Comparison of ENCODE assay signal across 11 cellular contexts in the genomic region with DNA sequence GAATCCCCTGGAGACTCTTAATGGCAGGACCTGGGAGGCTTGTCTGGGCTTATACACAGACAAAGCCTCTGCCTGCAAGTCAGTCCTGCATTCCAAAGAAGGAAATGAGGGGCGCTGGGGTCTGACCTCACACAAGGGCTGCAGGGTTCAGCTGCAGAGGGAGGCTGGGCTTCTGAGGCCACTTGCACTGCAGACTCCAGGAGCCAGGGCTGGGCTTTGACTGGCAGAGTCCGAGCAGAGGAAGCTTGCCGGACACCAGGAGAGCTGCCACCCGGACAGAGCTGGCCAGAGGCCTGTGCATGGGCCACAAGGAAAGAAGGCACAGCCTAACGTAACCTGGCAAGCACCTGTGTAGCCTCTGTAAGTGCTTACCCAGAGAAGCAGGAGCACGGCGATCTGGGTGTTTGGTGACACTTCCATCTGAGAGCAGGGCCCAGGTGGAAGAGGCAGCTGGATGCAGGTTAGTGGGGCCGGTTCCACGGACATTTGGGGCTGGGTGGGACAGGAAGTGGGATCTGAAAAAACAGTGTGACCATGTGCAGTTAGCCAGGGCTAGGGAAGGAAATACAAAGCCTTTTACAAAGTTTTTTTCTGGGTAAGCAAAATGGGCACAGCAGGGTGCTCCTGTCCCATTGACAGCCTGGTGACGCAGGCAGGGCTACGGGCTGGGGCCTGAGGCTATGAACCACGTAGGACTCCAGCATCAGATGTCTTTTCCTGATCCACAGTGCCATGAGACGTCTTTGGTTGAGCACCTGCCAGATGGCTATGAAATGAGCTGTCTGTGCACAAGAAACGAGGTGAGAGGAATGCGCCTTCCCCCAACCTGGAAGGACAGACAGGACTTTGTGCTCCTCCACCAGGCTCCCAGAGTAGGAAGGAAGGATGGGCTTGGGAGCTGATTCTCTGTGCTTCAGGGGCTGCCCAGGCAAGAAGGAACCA. TPM values are rescaled to one million over a fixed set of nuclear protein-coding genes. Genes with fewer than 3 reads are reported as not detected.
DNase-seq lines count a peak whose midpoint lies in the region; ATAC-seq and TF ChIP-seq lines count a peak whose summit lies in the region.
"Had no signal": no experiment of that assay in that cellular context is flagged by ENCODE, and none has a peak within 500 bp of the region (broad histone marks: within the 10 kb centered on the region; RNA-seq: fewer than 3 reads in every experiment).

No MANE protein-coding gene starts in this region.

- no peaks in the 10 kb centered on the region for H3K27me3 Mint-ChIP-seq in MCF 10A (ENCODE audit: insufficient read depth, unreplicated experiment)
- H3K27me3 Mint-ChIP-seq in nephron (ENCODE audit: low read depth) = peaks cover 10% of the 10 kb centered on the region

- intact Hi-C loops in MCF 10A (cut with micrococcal nuclease) = loop anchor here (5.0 kb wide), 2 partner anchors 38 to 148 kb away; a partner anchor contains a TSS

- BruUV-seq in MCF 10A (replicated peaks; lab: Mats Ljungman, UMichigan) = no TSS peak

- POLR2A ChIA-PET in MCF 10A (lab: Yijun Ruan, JAX) = interaction anchor here (0.7 to 7.5 kb wide), 13 partner anchors 10 to 531 kb away, joined by 3 to 97 read pairs (median 5); a partner anchor contains a TSS

- no peak for TF ChIP-seq POLR2A in NB4 (IDR thresholded peaks at IDR 0.05; ENCODE audit: extremely low read depth, insufficient read length)

- ATAC-seq in GM18870 (IDR thresholded peaks at IDR 0.05; ENCODE audit: unreplicated experiment) (no peak), HG03432 (IDR thresholded peaks at IDR 0.05; ENCODE audit: unreplicated experiment) (no peak)
- ATAC-seq: SK-N-SH treated with all-trans-retinoic acid at 6 μM for 48 hours had no signal

- no peaks in the 10 kb centered on the region for H3K36me3 Mint-ChIP-seq in MCF 10A (ENCODE audit: insufficient read depth, unreplicated experiment)
- no peaks in the 10 kb centered on the region for H3K36me3 Mint-ChIP-seq in nephron (ENCODE audit: low read depth)
- H3K36me3 Mint-ChIP-seq: mesothelial cell of epicardium had no signal

- TF ChIP-seq CTCF in NB4 (IDR thresholded peaks at IDR 0.05; ENCODE audit: low read depth, low read length) (no peak), MCF 10A (IDR thresholded peaks at IDR 0.05; ENCODE audit: unreplicated experiment) (no peak), nephron (IDR thresholded peaks at IDR 0.05; ENCODE audit: unreplicated experiment in 3 of 3) (no peak)

- no peak overlapping the region for H3K4me3 ChIP-seq in NB4 (ENCODE audit: low read depth, low read length)

- CTCF ChIA-PET in MCF 10A (lab: Yijun Ruan, JAX) = interaction anchor here (0.7 to 8.0 kb wide), 12 partner anchors 8 to 658 kb away, joined by 3 to 78 read pairs (median 4); no protein-coding TSS in a partner anchor

- DNase-seq in D341Med (ENCODE audit: low spot score) (peak; percentile 67), NB4 (ENCODE audit: low read depth) (peak; percentile 41), MCF 10A (ENCODE audit: unreplicated experiment) (peak; percentile 85), ureter (ENCODE audit: low spot score) (no peak), NCI-H2227 treated with DMSO at 0.1 percent for 48 hours (lab: John Stamatoyannopoulos, UW) (no peak)
- DNase-seq: NCI-H1105 had no signal

- peak overlapping the region; percentile 16 for H3K27ac Mint-ChIP-seq in MCF 10A (ENCODE audit: low read depth, unreplicated experiment)
- H3K27ac Mint-ChIP-seq in nephron = peak overlapping the region; percentile 42 to 63 (median 60)
- H3K27ac Mint-ChIP-seq: mesothelial cell of epicardium had no signal

- H3K4me3 Mint-ChIP-seq in MCF 10A (ENCODE audit: unreplicated experiment) (no peak overlapping the region), nephron (peak overlapping the region in 1 of 3 experiments; percentile 14)
- H3K4me3 Mint-ChIP-seq: mesothelial cell of epicardium had no signal

- H3K4me1 Mint-ChIP-seq in MCF 10A (ENCODE audit: insufficient read depth, unreplicated experiment) (peaks cover 47% of the 10 kb centered on the region), nephron (peaks cover 58% of the 10 kb centered on the region)

- H3K9me3 Mint-ChIP-seq in MCF 10A (ENCODE audit: unreplicated experiment) (no peaks in the 10 kb centered on the region), nephron (no peaks in the 10 kb centered on the region)
- H3K9me3 Mint-ChIP-seq: mesothelial cell of epicardium had no signal

RNA-seq across cellular contexts. Expression of a gene that starts 37.3 kb away (rescaled TPM):
- total RNA-seq in MCF 10A (2022) = 98.5 and 106 TPM in 2 replicates
- total RNA-seq in ureter = 81.0 TPM

Comparison
In these comparisons a context has a peak if more than half of its experiments do, and no peak if none do; other contexts are left out.
1. DNase-seq: peak in D341Med (single experiment), NB4 (single experiment) and MCF 10A (single experiment); none in ureter (single experiment) and NCI-H2227 treated with DMSO at 0.1 percent for 48 hours (single experiment).